Comparison of ENCODE assay signal across 9 cellular contexts in the genomic region with DNA sequence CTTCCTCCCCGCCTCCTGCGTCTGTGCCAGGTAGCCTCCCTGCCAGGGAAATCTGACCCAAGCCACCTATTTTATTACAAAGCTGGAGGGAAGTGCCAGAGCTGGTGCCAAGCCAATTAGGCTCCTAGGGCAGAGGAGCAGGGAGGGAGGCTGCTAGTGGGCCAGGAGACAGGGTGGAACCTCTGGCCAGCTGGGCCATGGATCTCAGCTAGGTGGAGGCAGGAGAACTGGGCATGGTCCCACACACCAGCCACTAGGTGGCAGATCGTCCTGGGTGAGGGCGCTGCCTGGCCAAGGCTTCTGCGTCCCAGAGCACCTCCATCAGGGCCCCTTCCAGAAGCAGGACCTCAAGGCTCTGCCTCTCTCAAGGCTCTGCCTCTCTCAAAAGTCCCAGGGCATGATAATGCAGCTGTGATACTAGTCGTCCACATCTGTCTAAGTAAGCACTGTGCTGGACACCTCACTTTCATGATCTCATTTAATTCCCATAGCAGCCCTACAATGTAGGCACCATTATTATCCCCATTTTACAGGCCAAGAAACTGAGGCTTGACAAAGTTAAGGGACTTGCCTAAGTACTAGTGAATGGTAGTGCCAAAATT. TPM values are rescaled to one million over a fixed set of nuclear protein-coding genes. Genes with fewer than 3 reads are reported as not detected.
DNase-seq lines count a peak whose midpoint lies in the region; ATAC-seq and TF ChIP-seq lines count a peak whose summit lies in the region.
"Had no signal": no experiment of that assay in that cellular context is flagged by ENCODE, and none has a peak within 500 bp of the region (broad histone marks: within the 10 kb centered on the region; RNA-seq: fewer than 3 reads in every experiment).

No MANE protein-coding gene starts in this region.

- no peak overlapping the region for H3K56ac ChIP-seq in H9 (ENCODE audit: insufficient read length, low read depth, low read length)

- H4K5ac ChIP-seq in H9 (ENCODE audit: insufficient read length, low read depth, low read length): no peak overlapping the region

- H3K4me3 Mint-ChIP-seq in H9: no peak overlapping the region

- no peak overlapping the region for H4K8ac ChIP-seq in H9 (replicated peaks; ENCODE audit: insufficient read length, low read depth, low read length)

- peaks cover 6% of the 10 kb centered on the region for H3K23me2 ChIP-seq in H9 (ENCODE audit: insufficient read length, low read depth, low read length, poor library complexity, severe bottlenecking)

- H3K79me2 ChIP-seq in H9 (ENCODE audit: insufficient read depth, low read length): peaks cover under 1% of the 10 kb centered on the region; the same call in 1 of the 2 replicates

- TF ChIP-seq CTCF in H9 (conservative IDR thresholded peaks at IDR 0.05): peak; percentile 87

- H2BK15ac ChIP-seq in H9 (ENCODE audit: low read depth, low read length): no peak overlapping the region

- H3K9me3 Mint-ChIP-seq in H9: no peaks in the 10 kb centered on the region

- no peak overlapping the region for H3K4ac ChIP-seq in H9 (ENCODE audit: low read depth, low read length)

- H3K27me3 ChIP-seq in H9 (ENCODE audit: insufficient read depth, low read length): no peaks in the 10 kb centered on the region

- H2AFZ ChIP-seq in H9 (ENCODE audit: low read length): no peak overlapping the region

- H3K9ac ChIP-seq in H9 (ENCODE audit: extremely low read depth, insufficient read length, low read length): no peak overlapping the region

- no peak for ATAC-seq in HG03097 (IDR thresholded peaks at IDR 0.05; ENCODE audit: low FRiP score, unreplicated experiment)

- H3K4me2 ChIP-seq in H9 (ENCODE audit: insufficient read depth, insufficient read length, low read length): no peak overlapping the region

- H4K20me1 ChIP-seq in H9 (ENCODE audit: control insufficient read depth, insufficient read depth, insufficient read length): no peaks in the 10 kb centered on the region

- DNase-seq in GDM1 (lab: John Stamatoyannopoulos, UW): peak; percentile 63
- peak; percentile 88 for DNase-seq in H9
- DNase-seq in NCI-H2029 (lab: John Stamatoyannopoulos, UW): peak; percentile 93
- DNase-seq in activated CD4-positive, CD25-positive, alpha-beta regulatory T cell treated with anti-CD3 and anti-CD28 coated beads, Interleukin-2, amount 50 U/mL, for 16 hours (ENCODE audit: low read depth, low spot score): peak; percentile 25
- peak; percentile 53 for DNase-seq in cerebellar cortex (ENCODE audit: low spot score)
- peak; percentile 88 for DNase-seq in left kidney (ENCODE audit: low read depth, low spot score)
- DNase-seq in stimulated activated CD4-positive, alpha-beta T cell treated with anti-CD3 and anti-CD28 coated beads, TNF-alpha, amount 100 ng/mL, for 24 hours (ENCODE audit: low read depth in 3 of 3): peak; percentile 31 to 62 (median 31)

- H3K23ac ChIP-seq in H9 (ENCODE audit: insufficient read length, low read depth, low read length): no peak overlapping the region

- no peak overlapping the region for H2BK5ac ChIP-seq in H9 (ENCODE audit: insufficient read length, low read length)

- no peak overlapping the region for H2BK20ac ChIP-seq in H9 (ENCODE audit: low read depth, low read length, poor library complexity, severe bottlenecking)

- H2AK5ac ChIP-seq in H9 (ENCODE audit: insufficient read length, low read length): no peak overlapping the region

- no peaks in the 10 kb centered on the region for H3K79me1 ChIP-seq in H9 (ENCODE audit: insufficient read depth, low read depth, low read length, poor library complexity, severe bottlenecking)

- no peak overlapping the region for H3K14ac ChIP-seq in H9 (ENCODE audit: insufficient read depth, low read length)

- no peak overlapping the region for H3K18ac ChIP-seq in H9 (ENCODE audit: insufficient read length, low read depth, low read length)

- H3K27me3 Mint-ChIP-seq in H9 (ENCODE audit: low read depth): peaks cover 2% of the 10 kb centered on the region; the same call in 1 of the 2 replicates

- H4K91ac ChIP-seq in H9 (ENCODE audit: insufficient read length, low read depth, low read length): no peak overlapping the region

- peaks cover 6 to 9% of the 10 kb centered on the region in 2 experiments for H3K4me1 Mint-ChIP-seq in H9

- H3K4me1 ChIP-seq in H9 (ENCODE audit: insufficient read depth, low read length): no peaks in the 10 kb centered on the region

- H3K27ac ChIP-seq in H9 (ENCODE audit: insufficient read length, low read depth, low read length): no peak overlapping the region
- H3K27ac ChIP-seq: epithelial cell of prostate had no signal

- no peak overlapping the region for H3T11ph ChIP-seq in H9 (ENCODE audit: low read length)

- H3K9me3 ChIP-seq in H9 (ENCODE audit: control insufficient read depth, low read depth, low read length): no peaks in the 10 kb centered on the region

- WGBS in H9 (ENCODE audit: extremely low coverage, insufficient read length, low lambda C conversion rate): no CpG with 5 or more reads among the region's 6 CpGs

- H3K27ac Mint-ChIP-seq in H9: peak overlapping the region in 1 of 3 experiments; percentile 28; a peak in 1 of 7 replicates

- H2BK12ac ChIP-seq in H9 (ENCODE audit: insufficient read length, low read depth, low read length): no peak overlapping the region

- no peak overlapping the region for H2BK120ac ChIP-seq in H9 (ENCODE audit: low read depth, low read length, poor library complexity, severe bottlenecking)

- H3K36me3 Mint-ChIP-seq in H9 (ENCODE audit: insufficient read depth in 1 of 3, low read depth in 3 of 3): peaks cover 0 to 1% (median 1%) of the 10 kb centered on the region in 3 experiments; a peak in 2 of 7 replicates

RNA-seq across cellular contexts. Expression of gene RFT1, which starts 4.5 kb away (rescaled TPM):
- total RNA-seq in H9 (2021): 24.1 and 26.2 TPM in 2 replicates

RNA-seq across cellular contexts. Expression of gene PRKCD, which starts 26.3 kb away (rescaled TPM):
- 23.7 and 24.9 TPM in 2 replicates for total RNA-seq in H9 (2021)

Comparison
In these comparisons a context has a peak if more than half of its experiments do, and no peak if none do; other contexts are left out.
1. DNase-seq: peak in every context shown above with its lines; median percentile 93 in NCI-H2029; 88 in H9; 88 in left kidney; 63 in GDM1; 53 in cerebellar cortex; 31 in stimulated activated CD4-positive, alpha-beta T cell treated with anti-CD3 and anti-CD28 coated beads, TNF-alpha, amount 100 ng/mL, for 24 hours; 25 in activated CD4-positive, CD25-positive, alpha-beta regulatory T cell treated with anti-CD3 and anti-CD28 coated beads, Interleukin-2, amount 50 U/mL, for 16 hours.